In the genomic region with DNA sequence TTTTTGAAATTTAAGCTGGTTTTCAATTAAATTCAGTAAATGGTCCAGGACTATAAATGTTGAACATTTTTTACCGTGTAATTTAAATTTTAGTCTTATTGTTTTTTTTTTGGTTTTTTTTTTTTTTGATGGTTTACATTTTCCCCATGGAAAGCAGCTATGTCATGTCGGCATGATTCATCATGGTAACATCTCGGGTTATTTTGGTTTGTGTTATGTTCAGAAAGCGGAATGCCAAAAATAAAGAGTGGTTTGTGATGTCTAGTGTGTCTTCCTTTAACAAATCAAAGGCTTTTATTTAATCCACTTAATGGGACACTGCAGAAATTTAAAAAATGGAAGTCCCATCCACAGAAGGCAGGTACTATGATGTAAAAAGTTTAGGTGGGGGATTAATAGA, we compare ENCODE assay signal across 1 cellular context.
TF ChIP-seq lines count a peak whose summit lies in the region.

No MANE protein-coding gene starts in this region.

TF ChIP-seq in SK-N-SH treated with all-trans-retinoic acid at 6 μM for 48 hours, 23 proteins besides CTCF, POLR2A, EP300 and RAD21 (continued from another document):
- TF ChIP-seq, protein P1, sequence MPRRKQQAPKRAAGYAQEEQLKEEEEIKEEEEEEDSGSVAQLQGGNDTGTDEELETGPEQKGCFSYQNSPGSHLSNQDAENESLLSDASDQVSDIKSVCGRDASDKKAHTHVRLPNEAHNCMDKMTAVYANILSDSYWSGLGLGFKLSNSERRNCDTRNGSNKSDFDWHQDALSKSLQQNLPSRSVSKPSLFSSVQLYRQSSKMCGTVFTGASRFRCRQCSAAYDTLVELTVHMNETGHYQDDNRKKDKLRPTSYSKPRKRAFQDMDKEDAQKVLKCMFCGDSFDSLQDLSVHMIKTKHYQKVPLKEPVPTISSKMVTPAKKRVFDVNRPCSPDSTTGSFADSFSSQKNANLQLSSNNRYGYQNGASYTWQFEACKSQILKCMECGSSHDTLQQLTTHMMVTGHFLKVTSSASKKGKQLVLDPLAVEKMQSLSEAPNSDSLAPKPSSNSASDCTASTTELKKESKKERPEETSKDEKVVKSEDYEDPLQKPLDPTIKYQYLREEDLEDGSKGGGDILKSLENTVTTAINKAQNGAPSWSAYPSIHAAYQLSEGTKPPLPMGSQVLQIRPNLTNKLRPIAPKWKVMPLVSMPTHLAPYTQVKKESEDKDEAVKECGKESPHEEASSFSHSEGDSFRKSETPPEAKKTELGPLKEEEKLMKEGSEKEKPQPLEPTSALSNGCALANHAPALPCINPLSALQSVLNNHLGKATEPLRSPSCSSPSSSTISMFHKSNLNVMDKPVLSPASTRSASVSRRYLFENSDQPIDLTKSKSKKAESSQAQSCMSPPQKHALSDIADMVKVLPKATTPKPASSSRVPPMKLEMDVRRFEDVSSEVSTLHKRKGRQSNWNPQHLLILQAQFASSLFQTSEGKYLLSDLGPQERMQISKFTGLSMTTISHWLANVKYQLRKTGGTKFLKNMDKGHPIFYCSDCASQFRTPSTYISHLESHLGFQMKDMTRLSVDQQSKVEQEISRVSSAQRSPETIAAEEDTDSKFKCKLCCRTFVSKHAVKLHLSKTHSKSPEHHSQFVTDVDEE (CRISPR knock-in tag; IDR thresholded peaks at IDR 0.05) = no peak
- no peak for TF ChIP-seq ARNTL (CRISPR knock-in tag; IDR thresholded peaks at IDR 0.05; ENCODE audit: borderline replicate concordance, low read depth)
